Comparison of ENCODE assay signal across 24 cellular contexts in the genomic region with DNA sequence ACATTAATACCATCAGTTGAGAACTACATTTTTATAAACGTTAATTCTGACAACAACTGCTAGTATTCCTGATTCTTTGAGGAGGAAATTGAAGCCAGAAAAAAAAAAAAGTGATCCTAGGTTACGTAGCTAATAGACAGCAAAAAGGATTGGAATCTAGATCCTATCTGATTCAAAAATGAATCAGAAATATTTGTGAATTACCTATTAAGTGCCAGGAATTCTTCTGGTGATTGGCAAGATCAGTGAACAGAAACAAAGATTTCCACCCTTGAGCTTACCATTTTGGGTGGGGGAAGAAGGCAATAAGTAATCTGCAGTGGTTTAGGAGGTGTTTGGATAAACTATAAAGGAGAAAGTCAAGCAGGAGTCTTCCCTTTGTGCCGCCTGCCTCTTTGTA.
DNase-seq lines count a peak whose midpoint lies in the region; ATAC-seq and TF ChIP-seq lines count a peak whose summit lies in the region.
"Had no signal": no experiment of that assay in that cellular context is flagged by ENCODE, and none has a peak within 500 bp of the region (broad histone marks: within the 10 kb centered on the region; RNA-seq: fewer than 3 reads in every experiment).

No MANE protein-coding gene starts in this region.

- H3K79me2 ChIP-seq in GM23338 (replicated peaks; ENCODE audit: insufficient read depth): no peaks in the 10 kb centered on the region
- no peaks in the 10 kb centered on the region for H3K79me2 ChIP-seq in neural progenitor cell (ENCODE audit: low read depth)

- no peak overlapping the region for H3K14ac ChIP-seq in neuronal stem cell (ENCODE audit: low read length)

- H3K36me3 ChIP-seq in GM23338 (ENCODE audit: insufficient read depth) (no peaks in the 10 kb centered on the region), esophagus muscularis mucosa (no peaks in the 10 kb centered on the region), neural progenitor cell (no peaks in the 10 kb centered on the region), neuronal stem cell (replicated peaks in 1 of 2; ENCODE audit: control insufficient read depth in 2 of 2, insufficient read depth in 2 of 2, low read length in 2 of 2) (no peaks in the 10 kb centered on the region), heart right ventricle (no peaks in the 10 kb centered on the region)
- H3K36me3 ChIP-seq: BLaER1 treated with 17β-estradiol and CSF1 and Interleukin-3, amounts not matched to agents 10 nM and 100 nM had no signal

- DNase-seq in GM23338 (ENCODE audit: low spot score) (no peak), esophagus muscularis mucosa (ENCODE audit: extremely low spot score) (peak; percentile 14), neural progenitor cell (ENCODE audit: low spot score) (no peak), renal cortical epithelial cell (ENCODE audit: low read depth) (peak; percentile 2), amniotic stem cell (lab: John Stamatoyannopoulos, UW) (no peak), neuronal stem cell (ENCODE audit: low spot score) (no peak), heart right ventricle (no peak)
- DNase-seq: AML-193; CD4-positive, alpha-beta memory T cell; CD8-positive, alpha-beta memory T cell; COR-L47; DMS 273 treated with DMSO at 0.1 percent for 48 hours; DMS153; DMS53; DMS79; DND-41; EL; GDM1 had no signal

- H3K4me1 ChIP-seq in GM23338 (ENCODE audit: insufficient read depth) (peaks cover 32% of the 10 kb centered on the region), esophagus muscularis mucosa (peaks cover 0 to 12% (median 4%) of the 10 kb centered on the region in 4 donors), neural progenitor cell (peaks cover 13% of the 10 kb centered on the region), neuronal stem cell (ENCODE audit: control insufficient read depth in 2 of 2, insufficient read depth in 1 of 2, low read depth in 1 of 2, low read length in 2 of 2) (peaks cover 0 to 2% of the 10 kb centered on the region in 2 donors), heart right ventricle (no peaks in the 10 kb centered on the region)
- H3K4me1 ChIP-seq: A549; BLaER1 treated with 17β-estradiol and CSF1 and Interleukin-3, amounts not matched to agents 10 nM and 100 nM had no signal

- no peak overlapping the region for H3K4me3 Mint-ChIP-seq in GM23338
- no peak overlapping the region for H3K4me3 Mint-ChIP-seq in neural progenitor cell
- H3K4me3 Mint-ChIP-seq: B cell; CD4-positive, alpha-beta memory T cell; CD8-positive, alpha-beta memory T cell had no signal

- no peak overlapping the region for H2BK5ac ChIP-seq in neuronal stem cell (ENCODE audit: low read length)

- no peaks in the 10 kb centered on the region for H3F3A ChIP-seq in GM23338 (replicated peaks; ENCODE audit: low read depth)
- H3F3A ChIP-seq in neural progenitor cell (ENCODE audit: low read depth): no peaks in the 10 kb centered on the region

- H3K4ac ChIP-seq in neuronal stem cell (ENCODE audit: low read length): no peak overlapping the region

- TF ChIP-seq CTCF in GM23338 (conservative IDR thresholded peaks at IDR 0.05; ENCODE audit: low read depth in 2 of 2): no peak
- TF ChIP-seq CTCF in esophagus muscularis mucosa (IDR thresholded peaks at IDR 0.05): no peak
- TF ChIP-seq CTCF in neural progenitor cell (IDR thresholded peaks at IDR 0.05): no peak
- no peak for TF ChIP-seq CTCF in heart right ventricle (IDR thresholded peaks at IDR 0.05)

- H3K9ac ChIP-seq in neural progenitor cell: no peak overlapping the region
- no peak overlapping the region for H3K9ac ChIP-seq in neuronal stem cell (ENCODE audit: low read depth, low read length, poor library complexity)
- H3K9ac ChIP-seq: BLaER1 treated with 17β-estradiol and CSF1 and Interleukin-3, amounts not matched to agents 10 nM and 100 nM had no signal

- peaks cover 2% of the 10 kb centered on the region for H3K79me1 ChIP-seq in neuronal stem cell (ENCODE audit: low read depth, low read length)

- 72% methylated on average over 3 of the region's 3 CpGs for WGBS in esophagus muscularis mucosa
- no CpG with 5 or more reads among the region's 3 CpGs for WGBS in neuronal stem cell (ENCODE audit: extremely low coverage in 2 of 2, insufficient read length in 2 of 2, insufficient replicate concordance in 1 of 2), 2 donors
- 78 to 81% methylated on average over 3 of the region's 3 CpGs for WGBS in heart right ventricle, 2 donors

- H3K27ac ChIP-seq in GM23338 (ENCODE audit: low read depth) (no peak overlapping the region), esophagus muscularis mucosa (replicated peaks in 1 of 4) (no peak overlapping the region), neural progenitor cell (no peak overlapping the region), neuronal stem cell (replicated peaks; ENCODE audit: low read length) (no peak overlapping the region), heart right ventricle (no peak overlapping the region)
- H3K27ac ChIP-seq: 22Rv1; A549; BLaER1 treated with 17β-estradiol and CSF1 and Interleukin-3, amounts not matched to agents 10 nM and 100 nM; C4-2B had no signal

- no peak overlapping the region for H4K91ac ChIP-seq in neuronal stem cell (ENCODE audit: low read depth, low read length, poor library complexity)

- no peak overlapping the region for H4K8ac ChIP-seq in neuronal stem cell (ENCODE audit: low read depth, low read length)

- H3K9me3 Mint-ChIP-seq in GM23338: no peaks in the 10 kb centered on the region; the same call in 2 of the 3 replicates
- H3K9me3 Mint-ChIP-seq in neural progenitor cell: no peaks in the 10 kb centered on the region

- H3K27me3 Mint-ChIP-seq in GM23338 (ENCODE audit: insufficient read depth, low read depth, poor library complexity) (no peaks in the 10 kb centered on the region), neural progenitor cell (ENCODE audit: insufficient read depth, low read depth) (peaks cover 5% of the 10 kb centered on the region)
- H3K27me3 Mint-ChIP-seq: CD4-positive, alpha-beta memory T cell had no signal

- no peaks in the 10 kb centered on the region for H3K36me3 Mint-ChIP-seq in GM23338 (ENCODE audit: low read depth)
- H3K36me3 Mint-ChIP-seq in neural progenitor cell: no peaks in the 10 kb centered on the region
- H3K36me3 Mint-ChIP-seq: CD4-positive, alpha-beta memory T cell; CD8-positive, alpha-beta memory T cell had no signal

- H4K20me1 ChIP-seq in GM23338 (replicated peaks; ENCODE audit: insufficient read depth): no peaks in the 10 kb centered on the region
- no peaks in the 10 kb centered on the region for H4K20me1 ChIP-seq in neural progenitor cell (ENCODE audit: low read depth)
- H4K20me1 ChIP-seq: BLaER1 treated with 17β-estradiol and CSF1 and Interleukin-3, amounts not matched to agents 10 nM and 100 nM had no signal

- H2BK12ac ChIP-seq in neuronal stem cell (ENCODE audit: low read length): no peak overlapping the region

- H3K4me1 Mint-ChIP-seq in GM23338: peaks cover 38% of the 10 kb centered on the region
- H3K4me1 Mint-ChIP-seq in neural progenitor cell: peaks cover 12% of the 10 kb centered on the region
- H3K4me1 Mint-ChIP-seq: CD4-positive, alpha-beta memory T cell; CD8-positive, alpha-beta memory T cell had no signal

- H3K27ac Mint-ChIP-seq in GM23338: peak overlapping the region; percentile 62; the same call in 1 of the 2 replicates
- H3K27ac Mint-ChIP-seq in neural progenitor cell: peak overlapping the region; percentile 63
- H3K27ac Mint-ChIP-seq: B cell; CD4-positive, alpha-beta memory T cell; CD8-positive, alpha-beta memory T cell had no signal

- H3K9me3 ChIP-seq in esophagus muscularis mucosa (no peaks in the 10 kb centered on the region), neural progenitor cell (ENCODE audit: low read depth) (no peaks in the 10 kb centered on the region), neuronal stem cell (replicated peaks in 1 of 2; ENCODE audit: control insufficient read depth in 2 of 2, insufficient read depth in 1 of 2, low read depth in 1 of 2, low read length in 2 of 2) (no peaks in the 10 kb centered on the region), heart right ventricle (no peaks in the 10 kb centered on the region)
- H3K9me3 ChIP-seq: A549; BLaER1 treated with 17β-estradiol and CSF1 and Interleukin-3, amounts not matched to agents 10 nM and 100 nM had no signal

- no peak overlapping the region for H2BK120ac ChIP-seq in neuronal stem cell (ENCODE audit: low read depth, low read length)

- H2AK5ac ChIP-seq in neuronal stem cell (ENCODE audit: low read depth, low read length): no peak overlapping the region

- intact Hi-C loops in esophagus muscularis mucosa (cut with DNase I) (no loop called here), heart right ventricle (cut with DNase I) (no loop called here)

- no peak overlapping the region for H3K4me3 ChIP-seq in GM23338
- H3K4me3 ChIP-seq in esophagus muscularis mucosa: no peak overlapping the region
- H3K4me3 ChIP-seq in neural progenitor cell: no peak overlapping the region
- no peak overlapping the region for H3K4me3 ChIP-seq in neuronal stem cell (ENCODE audit: low read length in 2 of 2)
- no peak overlapping the region for H3K4me3 ChIP-seq in heart right ventricle
- H3K4me3 ChIP-seq: A549; BLaER1 treated with 17β-estradiol and CSF1 and Interleukin-3, amounts not matched to agents 10 nM and 100 nM; GM12878 had no signal

- H2BK15ac ChIP-seq in neuronal stem cell (ENCODE audit: low read length): no peak overlapping the region

- H3K9me2 ChIP-seq in GM23338 (ENCODE audit: insufficient read depth): no peaks in the 10 kb centered on the region

- TF ChIP-seq EP300 in esophagus muscularis mucosa (IDR thresholded peaks at IDR 0.05): no peak

- no peak overlapping the region for H3K23ac ChIP-seq in neuronal stem cell (ENCODE audit: low read depth, low read length, poor library complexity)

- H3K27me3 ChIP-seq in GM23338 (ENCODE audit: insufficient read depth) (no peaks in the 10 kb centered on the region), esophagus muscularis mucosa (no peaks in the 10 kb centered on the region), neural progenitor cell (no peaks in the 10 kb centered on the region), neuronal stem cell (ENCODE audit: control insufficient read depth in 3 of 3, insufficient read depth in 3 of 3, low read depth in 1 of 3, low read length in 3 of 3) (peaks cover 0 to 2% (median 0%) of the 10 kb centered on the region in 3 experiments), heart right ventricle (peaks cover 0 to 23% (median 0%) of the 10 kb centered on the region in 7 donors)
- H3K27me3 ChIP-seq: BLaER1 treated with 17β-estradiol and CSF1 and Interleukin-3, amounts not matched to agents 10 nM and 100 nM had no signal

- no peak for ATAC-seq in GM23338
- ATAC-seq in heart right ventricle: no peak
- ATAC-seq: A549, GM12878 had no signal

- no peak overlapping the region for H3K18ac ChIP-seq in neuronal stem cell (ENCODE audit: low read length)

- TF ChIP-seq POLR2A in esophagus muscularis mucosa (IDR thresholded peaks at IDR 0.05; ENCODE audit: low read depth): no peak

- H3K4me2 ChIP-seq in GM23338 (no peak overlapping the region), neural progenitor cell (no peak overlapping the region), neuronal stem cell (ENCODE audit: insufficient read depth, low read length, poor library complexity, severe bottlenecking) (no peak overlapping the region)
- H3K4me2 ChIP-seq: A549; BLaER1 treated with 17β-estradiol and CSF1 and Interleukin-3, amounts not matched to agents 10 nM and 100 nM had no signal

- H2AFZ ChIP-seq in GM23338 (no peak overlapping the region), neural progenitor cell (replicated peaks) (peak overlapping the region; percentile 42), neuronal stem cell (ENCODE audit: low read length) (no peak overlapping the region)

Comparison
In these comparisons a context has a peak if more than half of its experiments do, and no peak if none do; other contexts are left out.
1. DNase-seq: peak in esophagus muscularis mucosa (single experiment) and renal cortical epithelial cell (single experiment); none in GM23338 (single experiment), neural progenitor cell (single experiment), amniotic stem cell (single experiment), neuronal stem cell (single experiment) and heart right ventricle (0 of 2).